Comparison of ENCODE assay signal across 8 cellular contexts in genomic region chr15:83436513-83437158, GRCh38. TPM values are rescaled to one million over a fixed set of nuclear protein-coding genes. Genes with fewer than 3 reads are reported as not detected.
DNase-seq lines count a peak whose midpoint lies in the region; ATAC-seq, FAIRE-seq and TF ChIP-seq lines count a peak whose summit lies in the region.

No MANE protein-coding gene starts in this region.

- 2% methylated on average over 6 of the region's 6 CpGs for WGBS in K562 (ENCODE audit: insufficient coverage, low coverage, missing lambda C conversion rate)
- 7 to 12% methylated on average over 3 to 5 of the region's 6 CpGs for WGBS in gastroesophageal sphincter (ENCODE audit: low coverage in 1 of 2), 2 donors

- H3K27me3 ChIP-seq in K562 (ENCODE audit: control insufficient read depth in 2 of 2, insufficient read depth in 2 of 2, low read length in 2 of 2) (peaks cover 0 to 2% of the 10 kb centered on the region in 2 experiments; a peak in 2 of 5 replicates), lower lobe of right lung (ENCODE audit: low read depth) (peaks cover 9% of the 10 kb centered on the region), gastroesophageal sphincter (peaks cover 19% of the 10 kb centered on the region), vagina (no peaks in the 10 kb centered on the region)

- H3K4me1 ChIP-seq in K562 (replicated peaks in 1 of 2; ENCODE audit: control insufficient read depth in 2 of 2, insufficient read depth in 2 of 2, low read length in 2 of 2): no peaks in the 10 kb centered on the region
- H3K4me1 ChIP-seq in lower lobe of right lung: no peaks in the 10 kb centered on the region
- no peaks in the 10 kb centered on the region for H3K4me1 ChIP-seq in gastroesophageal sphincter
- H3K4me1 ChIP-seq in vagina: peaks cover 8% of the 10 kb centered on the region

- no peak overlapping the region for H3K9ac ChIP-seq in K562 (ENCODE audit: insufficient read depth in 1 of 2, low read depth in 2 of 2, low read length in 2 of 2)

- CTCF ChIA-PET in K562 (lab: Yijun Ruan, JAX; ENCODE audit: low intra/inter-chr PET ratio): interaction anchor here (0.6 to 5.9 kb wide), 6 partner anchors 123 to 852 kb away, joined by 3 to 54 read pairs (median 9); no protein-coding TSS in a partner anchor

- H3K36me3 ChIP-seq in K562 (ENCODE audit: control insufficient read depth, insufficient read depth, low read length): no peaks in the 10 kb centered on the region
- H3K36me3 ChIP-seq in lower lobe of right lung: no peaks in the 10 kb centered on the region
- no peaks in the 10 kb centered on the region for H3K36me3 ChIP-seq in gastroesophageal sphincter
- H3K36me3 ChIP-seq in vagina: no peaks in the 10 kb centered on the region

- in situ Hi-C loops in K562 (cut with MboI): loop anchor here (5.0 to 10.0 kb wide), 2 partner anchors 121 to 588 kb away; no protein-coding TSS in a partner anchor

- H3K4me2 ChIP-seq in K562 (ENCODE audit: insufficient read depth, low read length): no peak overlapping the region

- DNase-seq in DMS53 treated with DMSO at 0.1 percent for 48 hours (lab: John Stamatoyannopoulos, UW; ENCODE audit: unreplicated experiment): peak; percentile 14
- DNase-seq in LHCN-M2 (ENCODE audit: low read depth): peak; percentile 41
- DNase-seq in K562 (ENCODE audit: extremely low read depth in 1 of 4, low spot score in 3 of 4): peak; percentile 18 to 55 (median 34)
- no peak for DNase-seq in lower lobe of right lung
- DNase-seq in NCI-H2171 (lab: John Stamatoyannopoulos, UW): no peak
- no peak for DNase-seq in vagina (ENCODE audit: extremely low spot score in 2 of 2)

- 0 out of 2 replicates have a peak, but pooled peaks cover 7% of the 10 kb centered on the region for H4K20me1 ChIP-seq in K562 (replicated peaks; ENCODE audit: control insufficient read depth, insufficient read depth, low read length)

- intact Hi-C loops in K562 (cut with micrococcal nuclease): loop anchor here (1.0 to 10.0 kb wide), 4 partner anchors 188 to 588 kb away; partner anchors contain the start of gene C15orf40
- intact Hi-C loops in lower lobe of right lung (cut with DNase I): loop anchor here (10.0 kb wide), 1 partner anchor 118 kb away; no protein-coding TSS in a partner anchor
- intact Hi-C loops in vagina (cut with DNase I): no loop called here

- no peak for TF ChIP-seq EP300 in K562 (IDR thresholded peaks at IDR 0.05; ENCODE audit: low read length)
- no peak for TF ChIP-seq EP300 in gastroesophageal sphincter (IDR thresholded peaks at IDR 0.05)

- H3K27ac ChIP-seq in K562 (ENCODE audit: extremely low read depth, low read depth, low read length): no peak overlapping the region
- no peak overlapping the region for H3K27ac ChIP-seq in lower lobe of right lung
- no peak overlapping the region for H3K27ac ChIP-seq in gastroesophageal sphincter
- H3K27ac ChIP-seq in vagina: no peak overlapping the region

- peak; percentile 54 to 68 (median 67) for TF ChIP-seq CTCF in K562 (IDR thresholded peaks at IDR 0.05 in 2 of 3, conservative IDR thresholded peaks at IDR 0.05 in 1 of 3; ENCODE audit: insufficient read depth in 2 of 3, low read depth in 1 of 3, low read length in 3 of 3)
- peak; percentile 19 for TF ChIP-seq CTCF in lower lobe of right lung (IDR thresholded peaks at IDR 0.05)
- peak in 1 of 4 experiments; percentile 37 for TF ChIP-seq CTCF in gastroesophageal sphincter (IDR thresholded peaks at IDR 0.05)
- TF ChIP-seq CTCF in vagina (IDR thresholded peaks at IDR 0.05): peak in 1 of 3 experiments; percentile 2

- BruUV-seq in K562 (replicated peaks; lab: Mats Ljungman, UMichigan): no TSS peak

- no peak overlapping the region for H3K4me3 ChIP-seq in K562
- no peak overlapping the region for H3K4me3 ChIP-seq in lower lobe of right lung
- no peak overlapping the region for H3K4me3 ChIP-seq in gastroesophageal sphincter
- no peak overlapping the region for H3K4me3 ChIP-seq in vagina

- no peaks in the 10 kb centered on the region for H3K9me3 ChIP-seq in K562 (replicated peaks; ENCODE audit: control insufficient read depth, insufficient read depth, low read depth, low read length)
- no peaks in the 10 kb centered on the region for H3K9me3 ChIP-seq in lower lobe of right lung
- H3K9me3 ChIP-seq in gastroesophageal sphincter: no peaks in the 10 kb centered on the region
- H3K9me3 ChIP-seq in vagina: no peaks in the 10 kb centered on the region

- no peaks in the 10 kb centered on the region for H3K9me1 ChIP-seq in K562 (ENCODE audit: control insufficient read depth, insufficient read depth, low read length)

- TF ChIP-seq POLR2A in K562 (conservative IDR thresholded peaks at IDR 0.05) (no peak), gastroesophageal sphincter (IDR thresholded peaks at IDR 0.05) (no peak), vagina (IDR thresholded peaks at IDR 0.05) (no peak)

- H2AFZ ChIP-seq in K562 (ENCODE audit: low read depth, low read length): no peak overlapping the region

- no peaks in the 10 kb centered on the region for H3K79me2 ChIP-seq in K562 (ENCODE audit: control insufficient read depth, insufficient read depth, low read length)

- TF ChIP-seq RAD21 in K562 (CRISPR knock-in tag; conservative IDR thresholded peaks at IDR 0.05 in 1 of 2, IDR thresholded peaks at IDR 0.05 in 1 of 2): peak; percentile 50 to 75

- POLR2A ChIA-PET in K562 (lab: Yijun Ruan, JAX): interaction anchor here (0.6 to 2.0 kb wide), 6 partner anchors 10 to 139 kb away, joined by 3 to 6 read pairs (median 3); partner anchors contain the start of gene SH3GL3

- ATAC-seq in K562: peak; percentile 92
- peak; percentile 61 to 66 for ATAC-seq in lower lobe of right lung
- no peak for ATAC-seq in HG03521 (IDR thresholded peaks at IDR 0.05; ENCODE audit: unreplicated experiment)
- ATAC-seq in gastroesophageal sphincter: no peak

- peak; percentile 63 for FAIRE-seq in K562 (lab: Jason Lieb, UNC)

TF ChIP-seq in K562, 482 proteins besides CTCF, POLR2A, EP300 and RAD21:
- TF ChIP-seq ZNF280A (IDR thresholded peaks at IDR 0.05; ENCODE audit: low read depth, partially characterized antibody): no peak
- TF ChIP-seq SMC3 (conservative IDR thresholded peaks at IDR 0.05; ENCODE audit: insufficient read depth, low read depth, low read length): peak; percentile 56
- no peak for TF ChIP-seq FIP1L1 (IDR thresholded peaks at IDR 0.05; ENCODE audit: low read depth, low read length, poor library complexity, severe bottlenecking)
- TF ChIP-seq STAG1 (CRISPR knock-in tag; IDR thresholded peaks at IDR 0.05; ENCODE audit: borderline replicate concordance): 0 out of 2 replicates have a peak, but pooled peaks have one; percentile 31

RNA-seq across cellular contexts. Expression of gene SH3GL3, which starts 10.5 kb away (rescaled TPM):
- total RNA-seq in LHCN-M2 (2014; rRNA removed) (not detected in 2 replicates), K562 (2014; rRNA removed) (13.1 and 16.0 TPM in 2 replicates), K562 (2014; rRNA removed; fragmentation: Illumina TruSeq; extraction: Trizol) (13.5 and 16.1 TPM in 2 replicates), K562 (2015; rRNA removed; fragmentation: Illumina TruSeq; extraction: Trizol) (6.8 and 7.5 TPM in 2 replicates), K562 (2021) (8.9 and 9.6 TPM in 2 replicates), lower lobe of right lung (2.6 TPM), gastroesophageal sphincter (under 1 TPM in 2 of 4 donors, not detected in 2; 0.31 to 0.94 TPM), vagina (3.9 TPM)
- polyA plus RNA-seq in LHCN-M2 (2012): 0.11 TPM
- 12.5 and 41.1 TPM in 2 replicates for total RNA-seq in K562 (2011; cell fraction: chromatin; rRNA removed; ENCODE audit: low replicate concordance)
- 8.7 and 9.9 TPM in 2 replicates for total RNA-seq in K562 (2011; cell fraction: nucleolus; rRNA removed)
- 24.5 and 38.6 TPM in 2 replicates for total RNA-seq in K562 (2011; cell fraction: nucleoplasm; rRNA removed)
- polyA plus RNA-seq in K562 (2011; rRNA removed) (7.2 and 9.7 TPM in 2 replicates), K562 (2014; fragmentation: Illumina TruSeq; extraction: Trizol) (13.3 and 14.3 TPM in 2 replicates), K562 (2014; fragmentation: Nextera tagmentation; extraction: Ambion mirVana) (1 to 10 TPM; 3.9 to 4.3 TPM), K562 (2014; rRNA removed) (13.7 and 14.5 TPM in 2 replicates)
- 1.7 and 3.9 TPM in 2 replicates for polyA plus RNA-seq in K562 (2011; cell fraction: cytosol; rRNA removed)
- polyA plus RNA-seq in K562 (2011; cell fraction: nucleus; rRNA removed): 7.5 and 9.2 TPM in 2 replicates
- 5.7 and 8.1 TPM in 2 replicates for polyA plus RNA-seq in K562 (2012)
- polyA minus RNA-seq in K562 (2011; rRNA and poly(A)+ RNA removed): 5.2 and 7.0 TPM in 2 replicates
- polyA minus RNA-seq in K562 (2011; cell fraction: cytosol; rRNA and poly(A)+ RNA removed): 4.1 and 4.4 TPM in 2 replicates
- 5.3 and 5.6 TPM in 2 replicates for polyA minus RNA-seq in K562 (2011; cell fraction: nucleus; rRNA and poly(A)+ RNA removed)

Comparison
In these comparisons a context has a peak if more than half of its experiments do, and no peak if none do; other contexts are left out.
1. DNase-seq: peak in DMS53 treated with DMSO at 0.1 percent for 48 hours (single experiment), LHCN-M2 (single experiment) and K562 (4 of 4); none in lower lobe of right lung (single experiment), NCI-H2171 (single experiment) and vagina (0 of 2).
2. ATAC-seq: peak in K562 (single experiment) and lower lobe of right lung (2 of 2); none in HG03521 (single experiment) and gastroesophageal sphincter (single experiment).